12 cellular contexts compared by ENCODE assay signal in the genomic region with DNA sequence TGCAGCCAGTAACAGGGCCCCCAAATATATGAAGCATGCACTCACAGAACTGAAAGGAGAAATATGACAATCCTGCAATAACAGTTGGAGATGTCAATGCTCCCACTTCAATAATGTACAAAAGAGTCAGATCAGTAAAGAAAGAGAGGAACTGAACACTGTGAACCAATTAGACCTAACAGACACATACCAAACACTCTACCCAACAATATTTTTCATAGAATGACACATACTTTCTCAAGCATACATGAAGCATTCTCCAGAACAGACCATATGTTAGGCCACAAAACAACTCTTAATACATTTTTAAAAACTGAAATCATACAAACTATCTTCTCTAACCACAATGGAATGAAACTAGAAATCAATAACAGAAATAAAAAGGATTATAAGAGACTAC.
DNase-seq lines count a peak whose midpoint lies in the region; ATAC-seq and FAIRE-seq lines count a peak whose summit lies in the region.
"Had no signal": no experiment of that assay in that cellular context is flagged by ENCODE, and none has a peak within 500 bp of the region (broad histone marks: within the 10 kb centered on the region; RNA-seq: fewer than 3 reads in every experiment).

No MANE protein-coding gene starts in this region.

- peak overlapping the region in 1 of 4 donors; percentile 13 for H3K4me3 Mint-ChIP-seq in CD4-positive, CD25-positive, alpha-beta regulatory T cell
- H3K4me3 Mint-ChIP-seq in T-cell = no peak overlapping the region
- no peak overlapping the region for H3K4me3 Mint-ChIP-seq in immature natural killer cell
- H3K4me3 Mint-ChIP-seq: CD8-positive, alpha-beta T cell had no signal

- no peak overlapping the region for H3K4me3 ChIP-seq in CD4-positive, CD25-positive, alpha-beta regulatory T cell (ENCODE audit: low read depth, low read length)
- no peak overlapping the region for H3K4me3 ChIP-seq in small intestine (ENCODE audit: low read depth in 1 of 2, low read length in 2 of 2)
- H3K4me3 ChIP-seq: colonic mucosa had no signal

- peaks cover 57% of the 10 kb centered on the region for H3K36me3 ChIP-seq in CD4-positive, CD25-positive, alpha-beta regulatory T cell (ENCODE audit: control insufficient read depth, insufficient read depth, low read length)
- H3K36me3 ChIP-seq in small intestine (ENCODE audit: control insufficient read depth in 2 of 2, insufficient read depth in 2 of 2, low read length in 2 of 2) = peaks cover 0 to 5% of the 10 kb centered on the region in 2 donors

- H3K9me3 Mint-ChIP-seq in CD4-positive, CD25-positive, alpha-beta regulatory T cell = peaks cover 0 to 1% (median 0%) of the 10 kb centered on the region in 7 donors
- H3K9me3 Mint-ChIP-seq in T-cell (no peaks in the 10 kb centered on the region), immature natural killer cell (no peaks in the 10 kb centered on the region)
- H3K9me3 Mint-ChIP-seq: CD8-positive, alpha-beta T cell had no signal

- no peak overlapping the region for H3K27ac ChIP-seq in CD4-positive, CD25-positive, alpha-beta regulatory T cell (ENCODE audit: insufficient read depth, low read length, poor library complexity, severe bottlenecking)
- no peak overlapping the region for H3K27ac ChIP-seq in small intestine (ENCODE audit: low read depth in 1 of 2, low read length in 1 of 2)
- H3K27ac ChIP-seq: colonic mucosa had no signal

- no peaks in the 10 kb centered on the region for H3K27me3 Mint-ChIP-seq in CD4-positive, CD25-positive, alpha-beta regulatory T cell
- H3K27me3 Mint-ChIP-seq in T-cell = no peaks in the 10 kb centered on the region
- H3K27me3 Mint-ChIP-seq in immature natural killer cell (ENCODE audit: low read depth in 3 of 3) = peaks cover 0 to 4% (median 0%) of the 10 kb centered on the region in 3 donors

- POLR2A ChIA-PET in T-cell (lab: Charles Lee) = no interaction called here

- H3K4me1 Mint-ChIP-seq in CD4-positive, CD25-positive, alpha-beta regulatory T cell = peaks cover 6 to 28% (median 25%) of the 10 kb centered on the region in 4 donors
- H3K4me1 Mint-ChIP-seq in T-cell = peaks cover 26 to 36% (median 27%) of the 10 kb centered on the region in 3 donors
- H3K4me1 Mint-ChIP-seq in immature natural killer cell = peaks cover 21 to 55% of the 10 kb centered on the region in 2 donors

- peaks cover 48% of the 10 kb centered on the region for H3K36me3 Mint-ChIP-seq in CD4-positive, CD25-positive, alpha-beta regulatory T cell
- peaks cover 63% of the 10 kb centered on the region for H3K36me3 Mint-ChIP-seq in T-cell
- peaks cover 11 to 36% (median 19%) of the 10 kb centered on the region in 3 donors for H3K36me3 Mint-ChIP-seq in immature natural killer cell

- H3K9me3 ChIP-seq in CD4-positive, CD25-positive, alpha-beta regulatory T cell (ENCODE audit: control insufficient read depth in 2 of 2, low read length in 2 of 2) = no peaks in the 10 kb centered on the region
- no peaks in the 10 kb centered on the region for H3K9me3 ChIP-seq in small intestine (ENCODE audit: control insufficient read depth, low read depth)
- H3K9me3 ChIP-seq: colonic mucosa had no signal

- no peak for DNase-seq in CD4-positive, CD25-positive, alpha-beta regulatory T cell
- DNase-seq in T-cell (no peak), immature natural killer cell (no peak), LoVo (ENCODE audit: low spot score) (no peak), small intestine (no peak), NCI-H82 treated with DMSO at 0.1 percent for 48 hours (lab: John Stamatoyannopoulos, UW; ENCODE audit: unreplicated experiment) (no peak)
- DNase-seq in stimulated activated CD4-positive, alpha-beta T cell treated with anti-CD3 and anti-CD28 coated beads, Interleukin-2, amount 100 ng/mL, for 48 hours = no peak
- DNase-seq: CD8-positive, alpha-beta T cell; colonic mucosa; NCI-H1048; NCI-H774 had no signal

- no peak for ATAC-seq in CD4-positive, CD25-positive, alpha-beta regulatory T cell (ENCODE audit: low read depth in 2 of 2)
- ATAC-seq in GM19455 (IDR thresholded peaks at IDR 0.05; ENCODE audit: unreplicated experiment) = peak; percentile 68
- ATAC-seq in T-cell (replicated peaks in 1 of 4) = no peak
- ATAC-seq: CD8-positive, alpha-beta T cell had no signal

- CTCF ChIA-PET in T-cell (lab: Charles Lee) = interaction anchor here in 1 of 2 donors (0.7 to 1.1 kb wide), 2 partner anchors 23 to 247 kb away, joined by 3 read pairs; no protein-coding TSS in a partner anchor

- no peaks in the 10 kb centered on the region for H3K4me1 ChIP-seq in CD4-positive, CD25-positive, alpha-beta regulatory T cell (ENCODE audit: control insufficient read depth, insufficient read depth, low read length, poor library complexity, severe bottlenecking)
- no peaks in the 10 kb centered on the region for H3K4me1 ChIP-seq in small intestine (ENCODE audit: control insufficient read depth in 2 of 2, insufficient read depth in 1 of 2, low read depth in 1 of 2, low read length in 1 of 2)
- H3K4me1 ChIP-seq: colonic mucosa had no signal

- H3K27ac Mint-ChIP-seq in CD4-positive, CD25-positive, alpha-beta regulatory T cell = peak overlapping the region in 2 of 3 donors; percentile 62 to 89
- H3K27ac Mint-ChIP-seq in T-cell (peak overlapping the region; percentile 44 to 46), immature natural killer cell (peak overlapping the region; percentile 12 to 67 (median 36))
- H3K27ac Mint-ChIP-seq: CD8-positive, alpha-beta T cell had no signal

- no peak for FAIRE-seq in small intestine (lab: Jason Lieb, UNC)

- H3K27me3 ChIP-seq in CD4-positive, CD25-positive, alpha-beta regulatory T cell (ENCODE audit: control insufficient read depth, insufficient read depth, low read length) = no peaks in the 10 kb centered on the region
- no peaks in the 10 kb centered on the region for H3K27me3 ChIP-seq in small intestine (ENCODE audit: control insufficient read depth in 2 of 2, insufficient read depth in 2 of 2, low read length in 2 of 2)
- H3K27me3 ChIP-seq: colonic mucosa had no signal
